24 cellular contexts compared by ENCODE assay signal in genomic region chr2:128198666-128199065, GRCh38.
DNase-seq lines count a peak whose midpoint lies in the region; ATAC-seq, FAIRE-seq and TF ChIP-seq lines count a peak whose summit lies in the region.
"Had no signal": no experiment of that assay in that cellular context is flagged by ENCODE, and none has a peak within 500 bp of the region (broad histone marks: within the 10 kb centered on the region; RNA-seq: fewer than 3 reads in every experiment).

No MANE protein-coding gene starts in this region.

- no peaks in the 10 kb centered on the region for H3K27me3 ChIP-seq in BE2C
- peaks cover 0 to 17% (median 0%) of the 10 kb centered on the region in 11 experiments; a peak in 5 of 22 replicates for H3K27me3 ChIP-seq in BLaER1 treated with 17β-estradiol and CSF1 and Interleukin-3, amounts not matched to agents 10 nM and 100 nM
- H3K27me3 ChIP-seq in K562 (ENCODE audit: control insufficient read depth in 2 of 2, insufficient read depth in 2 of 2, low read length in 2 of 2), result peaks cover 0 to 5% of the 10 kb centered on the region in 2 experiments; a peak in 1 of 5 replicates
- H3K27me3 ChIP-seq in right cardiac atrium (ENCODE audit: control insufficient read depth, insufficient read depth), result no peaks in the 10 kb centered on the region
- H3K27me3 ChIP-seq in WERI-Rb-1 (ENCODE audit: insufficient read depth, low read depth, severe bottlenecking), result no peaks in the 10 kb centered on the region
- H3K27me3 ChIP-seq: adrenal gland, brain microvascular endothelial cell had no signal

- BruUV-seq in K562 (replicated peaks; lab: Mats Ljungman, UMichigan) (no TSS peak), OCI-LY7 (replicated peaks; lab: Mats Ljungman, UMichigan) (no TSS peak)

- FAIRE-seq in K562 (lab: Jason Lieb, UNC), result no peak
- FAIRE-seq: small intestine had no signal

- ATAC-seq in K562 (peak; percentile 22; the same call in 1 of the 3 replicates), right cardiac atrium (peak; percentile 58 to 69)
- ATAC-seq: CD8-positive, alpha-beta T cell; naive thymus-derived CD8-positive, alpha-beta T cell; Panc1 had no signal

- H3K36me3 ChIP-seq in BE2C (no peaks in the 10 kb centered on the region), K562 (ENCODE audit: control insufficient read depth, insufficient read depth, low read length) (0 out of 3 replicates have a peak, but pooled peaks cover 2% of the 10 kb centered on the region), OCI-LY7 (ENCODE audit: insufficient read depth, low read length) (no peaks in the 10 kb centered on the region), WERI-Rb-1 (no peaks in the 10 kb centered on the region)
- H3K36me3 ChIP-seq in BLaER1 treated with 17β-estradiol and CSF1 and Interleukin-3, amounts not matched to agents 10 nM and 100 nM, result peaks cover 0 to 8% (median 5%) of the 10 kb centered on the region in 11 experiments; a peak in 11 of 22 replicates
- H3K36me3 ChIP-seq: adrenal gland, brain microvascular endothelial cell had no signal

- in situ Hi-C loops in K562 (cut with MboI), result no loop called here

- intact Hi-C loops in K562 (cut with micrococcal nuclease) (loop anchor here (10.0 kb wide), 1 partner anchor 1554 kb away; no protein-coding TSS in a partner anchor), right cardiac atrium (cut with DNase I) (no loop called here), OCI-LY7 (cut with micrococcal nuclease; ENCODE audit: unreplicated experiment) (no loop called here)

- 69% methylated on average over 3 of the region's 3 CpGs for WGBS in K562 (ENCODE audit: insufficient coverage, low coverage, missing lambda C conversion rate)
- WGBS in right cardiac atrium, result 38% methylated on average over 3 of the region's 3 CpGs

- peak overlapping the region; percentile 29 to 93 (median 64); a peak in 20 of 22 replicates for H3K4me2 ChIP-seq in BLaER1 treated with 17β-estradiol and CSF1 and Interleukin-3, amounts not matched to agents 10 nM and 100 nM
- H3K4me2 ChIP-seq in K562 (ENCODE audit: insufficient read depth, low read length), result no peak overlapping the region
- H3K4me2 ChIP-seq in OCI-LY7 (ENCODE audit: low read length), result no peak overlapping the region

- TF ChIP-seq CTCF in BE2C (IDR thresholded peaks at IDR 0.05; ENCODE audit: low read depth, low read length), result no peak
- no peak for TF ChIP-seq CTCF in K562 (IDR thresholded peaks at IDR 0.05 in 2 of 3, conservative IDR thresholded peaks at IDR 0.05 in 1 of 3; ENCODE audit: insufficient read depth in 2 of 3, low read depth in 1 of 3, low read length in 3 of 3)
- no peak for TF ChIP-seq CTCF in OCI-LY7 (conservative IDR thresholded peaks at IDR 0.05; ENCODE audit: low read length)
- no peak for TF ChIP-seq CTCF in WERI-Rb-1 (IDR thresholded peaks at IDR 0.05; ENCODE audit: low read depth, low read length)

- POLR2A ChIA-PET in K562 (lab: Yijun Ruan, JAX) (no interaction called here), OCI-LY7 (lab: Charles Lee) (no interaction called here)

- no peak for TF ChIP-seq POLR2A in K562 (conservative IDR thresholded peaks at IDR 0.05)

- H3K9me2 ChIP-seq in OCI-LY7 (ENCODE audit: insufficient read depth, low read length), result no peaks in the 10 kb centered on the region

- H3K4me3 ChIP-seq in BE2C (ENCODE audit: low read depth, low read length) (no peak overlapping the region), K562 (no peak overlapping the region), right cardiac atrium (ENCODE audit: low read length) (no peak overlapping the region), OCI-LY7 (ENCODE audit: low read depth, low read length, poor library complexity, severe bottlenecking) (no peak overlapping the region), WERI-Rb-1 (ENCODE audit: low read depth, low read length) (no peak overlapping the region)
- no peak overlapping the region for H3K4me3 ChIP-seq in BLaER1 treated with 17β-estradiol and CSF1 and Interleukin-3, amounts not matched to agents 10 nM and 100 nM
- H3K4me3 ChIP-seq: adrenal gland had no signal

- peaks cover 0 to 32% (median 10%) of the 10 kb centered on the region in 11 experiments; a peak in 11 of 22 replicates for H4K20me1 ChIP-seq in BLaER1 treated with 17β-estradiol and CSF1 and Interleukin-3, amounts not matched to agents 10 nM and 100 nM
- H4K20me1 ChIP-seq in K562 (replicated peaks; ENCODE audit: control insufficient read depth, insufficient read depth, low read length) (no peaks in the 10 kb centered on the region), OCI-LY7 (ENCODE audit: insufficient read depth, low read length) (no peaks in the 10 kb centered on the region)

- no peaks in the 10 kb centered on the region for H3K9me1 ChIP-seq in K562 (ENCODE audit: control insufficient read depth, insufficient read depth, low read length)

- H3K9me3 ChIP-seq in BE2C (no peaks in the 10 kb centered on the region), K562 (replicated peaks; ENCODE audit: control insufficient read depth, insufficient read depth, low read depth, low read length) (no peaks in the 10 kb centered on the region), right cardiac atrium (ENCODE audit: control insufficient read depth, low read length) (no peaks in the 10 kb centered on the region), OCI-LY7 (ENCODE audit: low read length) (no peaks in the 10 kb centered on the region), WERI-Rb-1 (ENCODE audit: severe bottlenecking) (no peaks in the 10 kb centered on the region)
- 0 out of 22 replicates have a peak, but pooled peaks cover 0 to 1% (median 0%) of the 10 kb centered on the region in 11 experiments for H3K9me3 ChIP-seq in BLaER1 treated with 17β-estradiol and CSF1 and Interleukin-3, amounts not matched to agents 10 nM and 100 nM (replicated peaks in 1 of 11)
- H3K9me3 ChIP-seq: adrenal gland had no signal

- no peaks in the 10 kb centered on the region for H3K4me1 ChIP-seq in BE2C
- peaks cover 44 to 86% (median 75%) of the 10 kb centered on the region in 10 experiments for H3K4me1 ChIP-seq in BLaER1 treated with 17β-estradiol and CSF1 and Interleukin-3, amounts not matched to agents 10 nM and 100 nM
- H3K4me1 ChIP-seq in K562 (replicated peaks in 1 of 2; ENCODE audit: control insufficient read depth in 2 of 2, insufficient read depth in 2 of 2, low read length in 2 of 2), result peaks cover 0 to 2% of the 10 kb centered on the region in 2 experiments; a peak in 3 of 5 replicates
- H3K4me1 ChIP-seq in right cardiac atrium (ENCODE audit: control insufficient read depth, insufficient read depth, low read length), result peaks cover 3% of the 10 kb centered on the region
- H3K4me1 ChIP-seq in OCI-LY7 (ENCODE audit: insufficient read depth, low read length, poor library complexity, severe bottlenecking), result no peaks in the 10 kb centered on the region
- H3K4me1 ChIP-seq: adrenal gland had no signal

- no peaks in the 10 kb centered on the region for H3K79me2 ChIP-seq in K562 (ENCODE audit: control insufficient read depth, insufficient read depth, low read length)
- no peaks in the 10 kb centered on the region for H3K79me2 ChIP-seq in OCI-LY7 (ENCODE audit: insufficient read depth, low read depth, low read length)

- CTCF ChIA-PET in K562 (lab: Yijun Ruan, JAX; ENCODE audit: low intra/inter-chr PET ratio) (no interaction called here), OCI-LY7 (lab: Charles Lee; ENCODE audit: unreplicated experiment) (no interaction called here)

- no peak overlapping the region for H2AFZ ChIP-seq in K562 (ENCODE audit: low read depth, low read length)
- H2AFZ ChIP-seq in OCI-LY7 (ENCODE audit: low read length), result no peak overlapping the region

- peak overlapping the region in 1 of 11 experiments; percentile 9; a peak in 1 of 22 replicates for H3K9ac ChIP-seq in BLaER1 treated with 17β-estradiol and CSF1 and Interleukin-3, amounts not matched to agents 10 nM and 100 nM
- H3K9ac ChIP-seq in K562 (ENCODE audit: insufficient read depth in 1 of 2, low read depth in 2 of 2, low read length in 2 of 2), result no peak overlapping the region

- peak; percentile 68 for DNase-seq in BE2C
- no peak for DNase-seq in K562 (ENCODE audit: extremely low read depth in 1 of 4, low spot score in 3 of 4)
- DNase-seq in right cardiac atrium, result peak; percentile 27 to 79 (median 64)
- no peak for DNase-seq in OCI-LY7 (ENCODE audit: low spot score)
- no peak for DNase-seq in WERI-Rb-1
- no peak for DNase-seq in hepatic stellate cell (ENCODE audit: low spot score)
- DNase-seq: activated CD8-positive, alpha-beta memory T cell treated with anti-CD3 and anti-CD28 coated beads for 24 hours; activated gamma-delta T cell treated with Interleukin-2 at 50 U/mL for 16 hours; activated T-cell treated with anti-CD3 and anti-CD28 coated beads, Interleukin-2, amount 50 U/mL, for 1 hour; brain microvascular endothelial cell; CD8-positive, alpha-beta T cell; cortex of kidney; KG1; kidney glomerular epithelial cell; MM.1S; naive thymus-derived CD8-positive, alpha-beta T cell; NCI-H146; NCI-H2227 treated with DMSO at 0.1 percent for 48 hours; NCI-H774; small intestine; stimulated activated CD4-positive, alpha-beta T cell treated with anti-CD3 and anti-CD28 coated beads, Interleukin-1b, Interleukin-23, amount 100 ng/mL, for 48 hours had no signal

- H3K27ac ChIP-seq in BLaER1 treated with 17β-estradiol and CSF1 and Interleukin-3, amounts not matched to agents 10 nM and 100 nM, result no peak overlapping the region
- H3K27ac ChIP-seq in K562 (ENCODE audit: extremely low read depth, low read depth, low read length), result no peak overlapping the region
- H3K27ac ChIP-seq in right cardiac atrium (ENCODE audit: low read length), result no peak overlapping the region
- no peak overlapping the region for H3K27ac ChIP-seq in OCI-LY7 (ENCODE audit: low read depth, low read length, poor library complexity, severe bottlenecking)
- no peak overlapping the region for H3K27ac ChIP-seq in WERI-Rb-1
- H3K27ac ChIP-seq: adrenal gland, brain microvascular endothelial cell had no signal

- no peak for TF ChIP-seq EP300 in K562 (IDR thresholded peaks at IDR 0.05; ENCODE audit: low read length)

- no peak for TF ChIP-seq RAD21 in K562 (CRISPR knock-in tag; conservative IDR thresholded peaks at IDR 0.05 in 1 of 2, IDR thresholded peaks at IDR 0.05 in 1 of 2)

TF ChIP-seq in K562, 482 proteins besides CTCF, POLR2A, EP300 and RAD21 (continues in another document):
- no peak for TF ChIP-seq ZNF347 (CRISPR knock-in tag; IDR thresholded peaks at IDR 0.05; ENCODE audit: low read depth)
- no peak for TF ChIP-seq ELF1 (tag; IDR thresholded peaks at IDR 0.05)

Comparison
In these comparisons a context has a peak if more than half of its experiments do, and no peak if none do; other contexts are left out.
1. DNase-seq: peak in BE2C (single experiment) and right cardiac atrium (3 of 3); none in K562 (0 of 4), OCI-LY7 (single experiment), WERI-Rb-1 (single experiment) and hepatic stellate cell (single experiment).
2. H3K4me2 ChIP-seq: peak in BLaER1 treated with 17β-estradiol and CSF1 and Interleukin-3, amounts not matched to agents 10 nM and 100 nM (11 of 11); none in K562 (single experiment) and OCI-LY7 (single experiment).